8 cellular contexts compared by ENCODE assay signal in the genomic region with DNA sequence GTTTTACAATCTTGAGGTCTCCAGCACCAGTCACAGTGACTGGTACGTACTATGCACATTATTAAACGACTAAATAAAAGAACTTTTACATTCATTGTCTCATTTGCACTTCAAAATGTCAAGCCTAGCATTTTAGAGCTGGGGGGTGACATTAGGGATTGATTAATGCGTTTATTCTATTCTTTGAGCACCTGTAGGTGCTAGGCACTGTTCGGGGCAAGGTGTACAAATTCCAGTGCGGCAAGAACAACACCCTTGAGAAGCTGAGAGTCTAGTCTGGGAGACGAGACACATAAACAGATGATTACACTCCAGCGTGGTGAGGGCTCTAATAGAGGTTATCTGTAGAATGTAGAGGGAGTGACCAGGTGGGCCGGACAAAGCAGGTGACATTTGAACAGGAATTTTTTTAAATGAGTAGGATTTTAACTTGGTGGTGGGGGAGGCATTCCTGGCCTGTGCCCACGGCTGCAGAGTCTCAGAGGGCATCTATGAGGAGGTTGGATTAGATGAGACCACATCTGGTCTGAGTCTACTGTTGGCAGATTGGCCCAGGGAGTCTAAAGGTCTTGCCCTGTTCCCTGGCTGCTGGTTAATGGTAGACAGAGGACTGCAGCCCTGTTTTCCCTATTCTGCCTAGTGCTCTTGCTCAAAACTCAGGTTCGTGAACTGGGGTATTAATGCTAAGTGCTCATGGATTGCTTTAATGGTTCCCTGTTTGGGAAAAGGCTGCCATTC. TPM values are rescaled to one million over a fixed set of nuclear protein-coding genes. Genes with fewer than 3 reads are reported as not detected.
DNase-seq lines count a peak whose midpoint lies in the region; ATAC-seq and TF ChIP-seq lines count a peak whose summit lies in the region.

No MANE protein-coding gene starts in this region.

- H3K4me2 ChIP-seq in mesenchymal stem cell (ENCODE audit: low read length, poor library complexity, severe bottlenecking) = no peak overlapping the region

- H3K14ac ChIP-seq in mesenchymal stem cell (ENCODE audit: low read length in 2 of 2) = no peak overlapping the region

- peaks cover 2% of the 10 kb centered on the region for H3K4me1 ChIP-seq in mesenchymal stem cell (ENCODE audit: control insufficient read depth, insufficient read depth, low read depth, low read length)

- 81% methylated on average over 9 of the region's 10 CpGs for WGBS in mesenchymal stem cell

- H3K9ac ChIP-seq in mesenchymal stem cell (ENCODE audit: low read length) = peak overlapping the region; percentile 97

- H2AK5ac ChIP-seq in mesenchymal stem cell (ENCODE audit: low read length, severe bottlenecking) = no peak overlapping the region

- no peak overlapping the region for H2BK12ac ChIP-seq in mesenchymal stem cell (ENCODE audit: low read length in 2 of 2)

- H4K8ac ChIP-seq in mesenchymal stem cell (ENCODE audit: low read length) = no peak overlapping the region

- no peak overlapping the region for H2BK15ac ChIP-seq in mesenchymal stem cell (ENCODE audit: low read depth, poor library complexity, severe bottlenecking)

- no peak overlapping the region for H3K18ac ChIP-seq in mesenchymal stem cell (ENCODE audit: low read depth in 1 of 2, low read length in 2 of 2)

- H2AFZ ChIP-seq in mesenchymal stem cell (ENCODE audit: low read depth, low read length) = no peak overlapping the region

- H3K4ac ChIP-seq in mesenchymal stem cell (ENCODE audit: low read depth in 1 of 2, low read length in 2 of 2) = no peak overlapping the region

- ATAC-seq in HG03432 (IDR thresholded peaks at IDR 0.05; ENCODE audit: unreplicated experiment) = no peak
- ATAC-seq in HG03039 (IDR thresholded peaks at IDR 0.05; ENCODE audit: unreplicated experiment) = no peak

- no peaks in the 10 kb centered on the region; the same call in 1 of the 2 replicates for H3K27me3 Mint-ChIP-seq in HFFc6 (ENCODE audit: insufficient read depth)

- no peak for DNase-seq in HFFc6
- no peak for DNase-seq in astrocyte of the cerebellum (ENCODE audit: low read depth)
- DNase-seq in mesenchymal stem cell = no peak
- no peak for DNase-seq in T1000 (lab: John Stamatoyannopoulos, UW)
- DNase-seq in SW 1271 (lab: John Stamatoyannopoulos, UW) = no peak

- H3K79me1 ChIP-seq in mesenchymal stem cell (replicated peaks; ENCODE audit: low read length, poor library complexity, severe bottlenecking) = no peaks in the 10 kb centered on the region

- H3K27ac ChIP-seq in 22Rv1 (peak overlapping the region; percentile 72), mesenchymal stem cell (ENCODE audit: low read length, poor library complexity, severe bottlenecking) (no peak overlapping the region)

- H3K4me1 Mint-ChIP-seq in HFFc6 (ENCODE audit: low read depth) = peaks cover 26% of the 10 kb centered on the region

- peak overlapping the region; percentile 75 for H3K4me3 ChIP-seq in astrocyte of the cerebellum (ENCODE audit: low read depth, low read length)
- H3K4me3 ChIP-seq in mesenchymal stem cell (ENCODE audit: insufficient read depth in 1 of 2, low read depth in 1 of 2, low read length in 2 of 2) = peak overlapping the region in 1 of 2 experiments; percentile 89

- in situ Hi-C loops in astrocyte of the cerebellum (cut with HindIII; ENCODE audit: low sequenced_read_pairs) = no loop called here

- H3K4me3 Mint-ChIP-seq in HFFc6 = peak overlapping the region; percentile 95

- H4K91ac ChIP-seq in mesenchymal stem cell (ENCODE audit: low read length) = no peak overlapping the region

- H2BK5ac ChIP-seq in mesenchymal stem cell (ENCODE audit: low read depth, low read length, poor library complexity, severe bottlenecking) = no peak overlapping the region

- H3K36me3 ChIP-seq in mesenchymal stem cell (ENCODE audit: control insufficient read depth in 1 of 2, insufficient read depth in 2 of 2, low read depth in 1 of 2, low read length in 2 of 2) = peaks cover 0 to 10% of the 10 kb centered on the region in 2 experiments

- peaks cover 6% of the 10 kb centered on the region; the same call in 1 of the 2 replicates for H3K36me3 Mint-ChIP-seq in HFFc6 (ENCODE audit: low read depth)

- no peaks in the 10 kb centered on the region for H3K27me3 ChIP-seq in mesenchymal stem cell (ENCODE audit: control insufficient read depth in 1 of 2, insufficient read depth in 1 of 2, low read length in 2 of 2)

- peaks cover 4% of the 10 kb centered on the region for H3K9me3 ChIP-seq in mesenchymal stem cell (ENCODE audit: control insufficient read depth, low read length)

- TF ChIP-seq CTCF in 22Rv1 (IDR thresholded peaks at IDR 0.05) (no peak), HFFc6 (IDR thresholded peaks at IDR 0.05) (no peak), astrocyte of the cerebellum (IDR thresholded peaks at IDR 0.05; ENCODE audit: low read depth, low read length, missing control alignments) (no peak)

- no peaks in the 10 kb centered on the region for H3K9me3 Mint-ChIP-seq in HFFc6

- H2BK120ac ChIP-seq in mesenchymal stem cell (ENCODE audit: low read depth, low read length) = no peak overlapping the region

- H3K23ac ChIP-seq in mesenchymal stem cell (ENCODE audit: low read length in 2 of 2) = no peak overlapping the region

- peak overlapping the region; percentile 82 for H3K27ac Mint-ChIP-seq in HFFc6

RNA-seq across cellular contexts. Expression of a gene that starts 1.0 kb away (rescaled TPM):
- total RNA-seq in HFFc6 (2021; fragmentation: NEBNext Ultra II Directional; extraction: Animal tissue kit (Norgen Biotek cat#: 25700)) = 10 to 100 TPM; 36.7 to 47.4 (median 42.9) TPM
- not detected for polyA plus RNA-seq in mesenchymal stem cell (2013, experiment 1 of 2)
- polyA plus RNA-seq in mesenchymal stem cell (2013, experiment 2 of 2) = not detected
